In the genomic region with DNA sequence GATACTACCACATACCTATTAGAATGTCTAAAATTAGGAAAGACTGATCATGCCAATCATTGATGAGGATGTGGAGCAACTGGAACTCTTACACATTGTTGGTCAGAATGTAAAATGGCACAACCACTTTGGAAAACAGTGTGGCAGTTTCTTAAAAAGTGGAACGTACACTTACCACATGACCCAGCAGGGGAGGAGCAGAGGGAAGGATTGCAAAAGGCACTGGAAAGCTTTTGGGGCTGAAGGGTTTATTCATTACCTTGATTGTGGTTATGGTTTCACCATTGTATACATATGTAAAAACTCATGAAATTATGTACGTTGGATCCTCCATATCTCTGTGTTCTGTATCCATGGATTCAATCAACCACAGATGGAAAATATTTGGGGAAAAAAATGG, we compare ENCODE assay signal across 24 cellular contexts. TPM values are rescaled to one million over a fixed set of nuclear protein-coding genes. Genes with fewer than 3 reads are reported as not detected.
"Had no signal": no experiment of that assay in that cellular context is flagged by ENCODE, and none has a peak within 500 bp of the region (broad histone marks: within the 10 kb centered on the region; RNA-seq: fewer than 3 reads in every experiment).

No MANE protein-coding gene starts in this region.

- DNase-seq: dorsolateral prefrontal cortex; effector CD8-positive, alpha-beta T cell; heart left ventricle; hippocampal formation; left colon; left ventricle myocardium superior; mesenchymal stem cell; midbrain; nucleus accumbens; ovary; sigmoid colon; stimulated activated CD4-positive, alpha-beta T cell treated with anti-CD3 and anti-CD28 coated beads, Interleukin-2, amount 100 ng/mL, for 24 hours; stimulated activated CD4-positive, alpha-beta T cell treated with anti-CD3 and anti-CD28 coated beads, Interleukin-4, amount 100 ng/mL, for 4 hours; stimulated activated naive CD4-positive, alpha-beta T cell; stomach; substantia nigra; transverse colon had no signal

- ATAC-seq: heart left ventricle; left colon; left ventricle myocardium superior; natural killer cell treated with Interleukin-12 subunit alpha and Interleukin-12 subunit beta and Interleukin-15 and Interleukin-18, amount 100 ng/mL, for 72 hours had no signal

RNA-seq across cellular contexts. Expression of a gene that starts 45.2 kb away (rescaled TPM):
- total RNA-seq: frontal cortex; glomerular endothelial cell; kidney epithelial cell; left colon; left ventricle myocardium superior; natural killer cell treated with Interleukin-12 subunit alpha and Interleukin-12 subunit beta and Interleukin-15 and Interleukin-18, amount 100 ng/mL, for 72 hours; posterior vena cava; sigmoid colon; stomach; thoracic aorta; urinary bladder had no signal
